Comparison of ENCODE assay signal across 8 cellular contexts in the genomic region with DNA sequence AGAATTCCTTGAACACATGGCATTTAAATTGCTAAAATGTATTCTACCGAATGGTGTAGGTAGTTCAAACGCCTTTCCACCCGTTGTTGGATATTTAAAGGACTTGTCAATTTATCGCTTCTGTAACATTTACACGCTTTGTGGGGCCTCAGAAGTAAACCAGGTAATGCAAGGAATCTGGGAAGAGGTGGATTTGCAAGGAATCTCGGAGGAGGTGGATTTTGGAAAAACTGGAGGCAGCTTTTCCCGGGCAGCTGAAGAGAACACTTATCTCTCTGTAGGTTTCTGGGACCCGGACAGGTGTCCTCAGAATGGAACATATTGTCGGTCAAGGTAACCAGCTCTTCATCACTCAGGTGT. TPM values are rescaled to one million over a fixed set of nuclear protein-coding genes. Genes with fewer than 3 reads are reported as not detected.
A peak's percentile ranks its signal among the peaks of the same experiment; 100 is the strongest.
DNase-seq lines count a peak whose midpoint lies in the region; ATAC-seq, FAIRE-seq and TF ChIP-seq lines count a peak whose summit lies in the region.

No MANE protein-coding gene starts in this region.

- peak overlapping the region; percentile 60 for H3K4me3 Mint-ChIP-seq in activated naive CD4-positive, alpha-beta T cell treated with anti-CD3 and anti-CD28 coated beads, Interleukin-2, amount 10 ng/mL, durations not matched to agents 7 days and 5 days
- peak overlapping the region; percentile 88 for H3K4me3 Mint-ChIP-seq in type B pancreatic cell

- CTCF ChIA-PET in activated naive CD4-positive, alpha-beta T cell treated with anti-CD3 and anti-CD28 coated beads, Interleukin-2, amount 10 ng/mL, durations not matched to agents 7 days and 5 days (lab: Charles Lee): no interaction called here
- CTCF ChIA-PET in GM12878 (lab: Yijun Ruan, JAX): interaction anchor here (1.0 to 8.1 kb wide), 2 partner anchors 10 to 17 kb away, joined by 3 to 87 read pairs; no protein-coding TSS in a partner anchor

- H3K9me3 Mint-ChIP-seq in activated naive CD4-positive, alpha-beta T cell treated with anti-CD3 and anti-CD28 coated beads, Interleukin-2, amount 10 ng/mL, durations not matched to agents 7 days and 5 days: no peaks in the 10 kb centered on the region
- no peaks in the 10 kb centered on the region for H3K9me3 Mint-ChIP-seq in type B pancreatic cell

- H4K8ac ChIP-seq in mesenchymal stem cell (ENCODE audit: low read length): peak overlapping the region; percentile 91

- TF ChIP-seq CTCF in GM12878 (IDR thresholded peaks at IDR 0.05 in 2 of 3, conservative IDR thresholded peaks at IDR 0.05 in 1 of 3; ENCODE audit: control insufficient read depth in 2 of 3, extremely low read depth in 1 of 3, insufficient read depth in 1 of 3, low read depth in 3 of 3, low read length in 3 of 3) (no peak), type B pancreatic cell (conservative IDR thresholded peaks at IDR 0.05) (no peak)

- no TSS peak for BruUV-seq in GM12878 (replicated peaks; lab: Mats Ljungman, UMichigan)

- H3K79me1 ChIP-seq in mesenchymal stem cell (replicated peaks; ENCODE audit: low read length, poor library complexity, severe bottlenecking): no peaks in the 10 kb centered on the region

- H3K9ac ChIP-seq in GM12878 (ENCODE audit: control insufficient read depth, insufficient read depth, low read length) (peak overlapping the region; percentile 31; the same call in 1 of the 2 replicates), mesenchymal stem cell (ENCODE audit: low read length) (peak overlapping the region; percentile 70)

- in situ Hi-C loops in GM12878 (cut with MboI): no loop called here
- in situ Hi-C loops in G401 (cut with HindIII; ENCODE audit: low sequenced_read_pairs): no loop called here

- H3K4me2 ChIP-seq in GM12878 (ENCODE audit: control insufficient read depth, insufficient read depth): peak overlapping the region; percentile 85
- H3K4me2 ChIP-seq in mesenchymal stem cell (ENCODE audit: low read length, poor library complexity, severe bottlenecking): peak overlapping the region; percentile 82

- peaks cover 27% of the 10 kb centered on the region for H3K79me2 ChIP-seq in GM12878 (ENCODE audit: control insufficient read depth, insufficient read depth, low read length)

- H3K36me3 ChIP-seq in GM12878 (ENCODE audit: control insufficient read depth in 2 of 2, insufficient read depth in 2 of 2, low read length in 1 of 2) (no peaks in the 10 kb centered on the region), mesenchymal stem cell (ENCODE audit: control insufficient read depth in 1 of 2, insufficient read depth in 2 of 2, low read depth in 1 of 2, low read length in 2 of 2) (no peaks in the 10 kb centered on the region)

- H3K27me3 ChIP-seq in GM12878 (replicated peaks in 1 of 2; ENCODE audit: control insufficient read depth in 2 of 2, insufficient read depth in 2 of 2, low read length in 1 of 2) (no peaks in the 10 kb centered on the region), mesenchymal stem cell (ENCODE audit: control insufficient read depth in 1 of 2, insufficient read depth in 1 of 2, low read length in 2 of 2) (peaks cover 7 to 12% of the 10 kb centered on the region in 2 experiments)

- H3K4me1 Mint-ChIP-seq in activated naive CD4-positive, alpha-beta T cell treated with anti-CD3 and anti-CD28 coated beads, Interleukin-2, amount 10 ng/mL, durations not matched to agents 7 days and 5 days: peaks cover 26% of the 10 kb centered on the region
- H3K4me1 Mint-ChIP-seq in type B pancreatic cell (ENCODE audit: unreplicated experiment): peaks cover 22% of the 10 kb centered on the region

- no peak for TF ChIP-seq RAD21 in GM12878 (IDR thresholded peaks at IDR 0.05; ENCODE audit: insufficient read depth, low read depth, low read length)

- H2BK120ac ChIP-seq in mesenchymal stem cell (ENCODE audit: low read depth, low read length): no peak overlapping the region

- H3K4ac ChIP-seq in mesenchymal stem cell (ENCODE audit: low read depth in 1 of 2, low read length in 2 of 2): peak overlapping the region in 1 of 2 experiments; percentile 52

- intact Hi-C loops in GM12878 (cut with micrococcal nuclease; ENCODE audit: unreplicated experiment): loop anchor here (1.0 to 2.0 kb wide), 2 partner anchors 23 to 31 kb away; no protein-coding TSS in a partner anchor

- H3K4me1 ChIP-seq in GM12878 (ENCODE audit: control insufficient read depth, insufficient read depth, low read length) (peaks cover 14% of the 10 kb centered on the region), mesenchymal stem cell (ENCODE audit: control insufficient read depth, insufficient read depth, low read depth, low read length) (peaks cover 4% of the 10 kb centered on the region)

- H2BK12ac ChIP-seq in mesenchymal stem cell (ENCODE audit: low read length in 2 of 2): peak overlapping the region in 1 of 2 experiments; percentile 83

- peaks cover 20% of the 10 kb centered on the region for H3K27me3 Mint-ChIP-seq in activated naive CD4-positive, alpha-beta T cell treated with anti-CD3 and anti-CD28 coated beads, Interleukin-2, amount 10 ng/mL, durations not matched to agents 7 days and 5 days
- peaks cover 30% of the 10 kb centered on the region for H3K27me3 Mint-ChIP-seq in type B pancreatic cell

- WGBS in GM12878 (ENCODE audit: insufficient coverage, insufficient replicate concordance, low lambda C conversion rate, missing lambda C conversion rate): 56% methylated on average over 9 of the region's 9 CpGs
- WGBS in mesenchymal stem cell: 79% methylated on average over 9 of the region's 9 CpGs

- H3K18ac ChIP-seq in mesenchymal stem cell (ENCODE audit: low read depth in 1 of 2, low read length in 2 of 2): peak overlapping the region; percentile 56 to 60

- peak overlapping the region in 1 of 2 experiments; percentile 70 for H3K14ac ChIP-seq in mesenchymal stem cell (ENCODE audit: low read length in 2 of 2)

- RAD21 ChIA-PET in GM12878 (lab: Charles Lee; ENCODE audit: unreplicated experiment): interaction anchor here (0.7 to 0.8 kb wide), 2 partner anchors 18 to 351 kb away, joined by 3 to 4 read pairs; no protein-coding TSS in a partner anchor

- SMC1A ChIA-PET in GM12878 (lab: Charles Lee; ENCODE audit: uncharacterized antibody, unreplicated experiment): interaction anchor here (0.7 to 0.9 kb wide), 3 partner anchors 10 to 25 kb away, joined by 3 read pairs; no protein-coding TSS in a partner anchor

- POLR2A ChIA-PET in GM12878 (lab: Charles Lee): interaction anchor here (0.6 to 1.1 kb wide), 4 partner anchors 9 to 27 kb away, joined by 3 to 4 read pairs (median 4); no protein-coding TSS in a partner anchor

- H4K20me1 ChIP-seq in GM12878 (ENCODE audit: control insufficient read depth, insufficient read depth): no peaks in the 10 kb centered on the region

- no peak overlapping the region for H3K23ac ChIP-seq in mesenchymal stem cell (ENCODE audit: low read length in 2 of 2)

- peak overlapping the region; percentile 53 for H2AFZ ChIP-seq in GM12878 (ENCODE audit: control insufficient read depth, low read depth, low read length)
- peak overlapping the region; percentile 86 for H2AFZ ChIP-seq in mesenchymal stem cell (ENCODE audit: low read depth, low read length)

- H4K91ac ChIP-seq in mesenchymal stem cell (ENCODE audit: low read length): peak overlapping the region; percentile 84

- H3K9me3 ChIP-seq in GM12878 (replicated peaks; ENCODE audit: control insufficient read depth, insufficient read depth, low read length) (no peaks in the 10 kb centered on the region), mesenchymal stem cell (ENCODE audit: control insufficient read depth, low read length) (no peaks in the 10 kb centered on the region)

- H3K36me3 Mint-ChIP-seq in activated naive CD4-positive, alpha-beta T cell treated with anti-CD3 and anti-CD28 coated beads, Interleukin-2, amount 10 ng/mL, durations not matched to agents 7 days and 5 days: no peaks in the 10 kb centered on the region
- peaks cover 11% of the 10 kb centered on the region for H3K36me3 Mint-ChIP-seq in type B pancreatic cell

- H3K4me3 ChIP-seq in GM12878 (peak overlapping the region; percentile 37), mesenchymal stem cell (ENCODE audit: insufficient read depth in 1 of 2, low read depth in 1 of 2, low read length in 2 of 2) (peak overlapping the region; percentile 57 to 92)

- no peak for DNase-seq in activated naive CD4-positive, alpha-beta T cell treated with anti-CD3 and anti-CD28 coated beads, Interleukin-2, amount 10 ng/mL, durations not matched to agents 7 days and 5 days
- DNase-seq in activated naive CD4-positive, alpha-beta T cell (lab: John Stamatoyannopoulos, UW): no peak
- DNase-seq in GM12878 (ENCODE audit: low read depth, low spot score) (no peak), mesenchymal stem cell (no peak), type B pancreatic cell (ENCODE audit: extremely low spot score, unreplicated experiment) (no peak), MV-4-11 (lab: John Stamatoyannopoulos, UW) (no peak), G401 (ENCODE audit: low spot score) (no peak)

- TF ChIP-seq EP300 in GM12878 (IDR thresholded peaks at IDR 0.05; ENCODE audit: borderline replicate concordance in 1 of 2, control insufficient read depth in 1 of 2, low read depth in 2 of 2, low read length in 2 of 2): no peak

- ATAC-seq in GM12878 (no peak), GM18502 (IDR thresholded peaks at IDR 0.05; ENCODE audit: poor library complexity, unreplicated experiment) (no peak)

- FAIRE-seq in GM12878 (lab: Jason Lieb, UNC): no peak

- peak overlapping the region; percentile 54 for H3K27ac Mint-ChIP-seq in activated naive CD4-positive, alpha-beta T cell treated with anti-CD3 and anti-CD28 coated beads, Interleukin-2, amount 10 ng/mL, durations not matched to agents 7 days and 5 days
- peak overlapping the region; percentile 89 for H3K27ac Mint-ChIP-seq in type B pancreatic cell

- no peak for TF ChIP-seq POLR2A in GM12878 (IDR thresholded peaks at IDR 0.05; ENCODE audit: low read depth, low read length)

- no peak overlapping the region for H2BK5ac ChIP-seq in mesenchymal stem cell (ENCODE audit: low read depth, low read length, poor library complexity, severe bottlenecking)

- H2AK5ac ChIP-seq in mesenchymal stem cell (ENCODE audit: low read length, severe bottlenecking): no peak overlapping the region

- no peak overlapping the region for H3K27ac ChIP-seq in GM12878 (ENCODE audit: control insufficient read depth, insufficient read depth)
- no peak overlapping the region for H3K27ac ChIP-seq in mesenchymal stem cell (ENCODE audit: low read length, poor library complexity, severe bottlenecking)

- H2BK15ac ChIP-seq in mesenchymal stem cell (ENCODE audit: low read depth, poor library complexity, severe bottlenecking): no peak overlapping the region

RNA-seq across cellular contexts. Expression of gene MAPK8, which starts 0.6 kb away (rescaled TPM):
- total RNA-seq in GM12878 (2013; cell fraction: nucleolus; rRNA removed): 283 and 289 TPM in 2 replicates
- total RNA-seq in GM12878 (2014; rRNA removed): 38.4 and 45.6 TPM in 2 replicates
- total RNA-seq in GM12878 (2014; rRNA removed; fragmentation: Illumina TruSeq; extraction: Trizol): 45.1 and 46.3 TPM in 2 replicates
- 44.5 and 49.4 TPM in 2 replicates for total RNA-seq in GM12878 (2021)
- 5.9 TPM for polyA plus RNA-seq in GM12878 (2011; ENCODE audit: low read depth)
- polyA plus RNA-seq in GM12878 (2011; rRNA removed): 102 and 143 TPM in 2 replicates
- polyA plus RNA-seq in GM12878 (2011; cell fraction: cytosol; rRNA removed): 41.0 and 52.2 TPM in 2 replicates
- 58.2 and 63.3 TPM in 2 replicates for polyA plus RNA-seq in GM12878 (2011; cell fraction: nucleus; rRNA removed)
- 20.4 and 27.9 TPM in 2 replicates for polyA plus RNA-seq in GM12878 (2012)
- polyA plus RNA-seq in GM12878 (2014; fragmentation: Illumina TruSeq; extraction: Trizol): 61.4 and 74.0 TPM in 2 replicates
- polyA plus RNA-seq in GM12878 (2014; fragmentation: Nextera tagmentation; extraction: Ambion mirVana): 1 to 10 TPM; 3.9 to 4.3 TPM
- polyA plus RNA-seq in GM12878 (2014; rRNA removed): 32.7 and 39.8 TPM in 2 replicates
- polyA plus RNA-seq in GM12878 (2016; fragmentation: Nextera tagmentation; extraction: Ambion mirVana): 10 to 100 TPM; 38.2 to 40.3 TPM
- 47.9 and 72.2 TPM in 2 replicates for polyA minus RNA-seq in GM12878 (2011; rRNA and poly(A)+ RNA removed)
- 23.1 and 25.4 TPM in 2 replicates for polyA minus RNA-seq in GM12878 (2011; cell fraction: cytosol; rRNA and poly(A)+ RNA removed)
- polyA minus RNA-seq in GM12878 (2011; cell fraction: nucleus; rRNA and poly(A)+ RNA removed): 51.7 and 64.1 TPM in 2 replicates
- polyA plus RNA-seq in mesenchymal stem cell (2013, experiment 1 of 2): 22.6 TPM
- 24.6 TPM for polyA plus RNA-seq in mesenchymal stem cell (2013, experiment 2 of 2)
- 38.9 and 48.4 TPM in 2 replicates for total RNA-seq in type B pancreatic cell (ENCODE audit: low replicate concordance)
- total RNA-seq in G401 (2014; rRNA removed; shearing (Covaris generic)): 63.8 and 64.1 TPM in 2 replicates

RNA-seq across cellular contexts. Expression of gene FRMPD2, which starts 31.4 kb away (rescaled TPM):
- 83.6 and 99.6 TPM in 2 replicates for total RNA-seq in GM12878 (2013; cell fraction: nucleolus; rRNA removed)
- 1.3 and 2.3 TPM in 2 replicates for total RNA-seq in GM12878 (2014; rRNA removed)
- total RNA-seq in GM12878 (2014; rRNA removed; fragmentation: Illumina TruSeq; extraction: Trizol): 0.88 and 1.2 TPM in 2 replicates
- total RNA-seq in GM12878 (2021): 1.4 and 2.1 TPM in 2 replicates
- 0.21 TPM for polyA plus RNA-seq in GM12878 (2011; ENCODE audit: low read depth)
- polyA plus RNA-seq in GM12878 (2011; rRNA removed): 3.2 and 5.7 TPM in 2 replicates
- 3.7 and 4.0 TPM in 2 replicates for polyA plus RNA-seq in GM12878 (2011; cell fraction: cytosol; rRNA removed)
- polyA plus RNA-seq in GM12878 (2011; cell fraction: nucleus; rRNA removed): 12.6 and 17.6 TPM in 2 replicates
- 0.64 and 1.5 TPM in 2 replicates for polyA plus RNA-seq in GM12878 (2012)
- polyA plus RNA-seq in GM12878 (2014; fragmentation: Illumina TruSeq; extraction: Trizol): 0.60 and 0.76 TPM in 2 replicates
- 1 to 10 TPM in 1 of 2 experiments, under 1 TPM in 1; 0.38 to 1.2 TPM for polyA plus RNA-seq in GM12878 (2014; fragmentation: Nextera tagmentation; extraction: Ambion mirVana)
- polyA plus RNA-seq in GM12878 (2014; rRNA removed): 1.2 and 1.4 TPM in 2 replicates
- 1 to 10 TPM; 1.4 to 1.6 TPM for polyA plus RNA-seq in GM12878 (2016; fragmentation: Nextera tagmentation; extraction: Ambion mirVana)
- 6.7 and 11.3 TPM in 2 replicates for polyA minus RNA-seq in GM12878 (2011; rRNA and poly(A)+ RNA removed)
- polyA minus RNA-seq in GM12878 (2011; cell fraction: cytosol; rRNA and poly(A)+ RNA removed): 0.94 and 1.3 TPM in 2 replicates
- polyA minus RNA-seq in GM12878 (2011; cell fraction: nucleus; rRNA and poly(A)+ RNA removed): 12.0 and 23.8 TPM in 2 replicates
- polyA plus RNA-seq in mesenchymal stem cell (2013, experiment 1 of 2): 0.03 TPM
- not detected for polyA plus RNA-seq in mesenchymal stem cell (2013, experiment 2 of 2)
- total RNA-seq in type B pancreatic cell (ENCODE audit: low replicate concordance): 0.80 and 1.1 TPM in 2 replicates
- total RNA-seq in G401 (2014; rRNA removed; shearing (Covaris generic)): 0.27 and 0.43 TPM in 2 replicates
